Comparison of ENCODE assay signal across 8 cellular contexts in the genomic region with DNA sequence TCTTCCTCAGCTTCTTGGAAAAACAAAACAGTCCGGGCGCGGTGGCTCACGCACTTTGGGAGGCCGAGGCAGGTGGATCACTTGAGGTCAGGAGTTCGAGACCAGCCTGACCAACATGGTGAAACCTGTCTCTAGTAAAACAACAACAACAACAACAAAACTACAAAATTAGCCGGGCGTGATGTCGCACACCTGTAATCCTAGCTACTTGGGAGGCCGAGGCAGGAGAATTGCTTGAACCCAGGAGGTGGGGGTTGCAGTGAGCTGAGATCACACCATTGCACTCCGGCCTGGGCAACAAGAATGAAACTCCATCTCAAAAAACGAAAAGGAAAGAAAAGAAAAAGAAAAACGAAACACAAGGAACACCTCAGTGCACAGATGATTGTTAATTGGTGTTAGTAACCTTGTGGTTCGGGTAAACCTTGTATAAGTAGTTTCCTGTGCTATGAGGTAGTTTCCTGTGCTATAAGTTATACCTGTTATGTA. TPM values are rescaled to one million over a fixed set of nuclear protein-coding genes. Genes with fewer than 3 reads are reported as not detected.
DNase-seq lines count a peak whose midpoint lies in the region; ATAC-seq, FAIRE-seq and TF ChIP-seq lines count a peak whose summit lies in the region.
"Not testable (repeated sequence)": the region's sequence is repeated elsewhere in the genome, so short reads cannot be mapped to it uniquely, and the experiment has no call there.

No MANE protein-coding gene starts in this region.

- peak overlapping the region; percentile 83 for H3K4me2 ChIP-seq in GM23338
- H3K4me2 ChIP-seq in astrocyte (ENCODE audit: low read length) = peak overlapping the region; percentile 93
- peak overlapping the region; percentile 79 for H3K4me2 ChIP-seq in hepatocyte

- H3F3A ChIP-seq in GM23338 (replicated peaks; ENCODE audit: low read depth) = not testable (repeated sequence)

- H4K20me1 ChIP-seq in GM23338 (replicated peaks; ENCODE audit: insufficient read depth); astrocyte (ENCODE audit: insufficient read depth, low read length); hepatocyte (ENCODE audit: insufficient read depth, poor library complexity, severe bottlenecking): not testable (repeated sequence)

- H3K27me3 Mint-ChIP-seq in GM23338 (ENCODE audit: insufficient read depth, low read depth, poor library complexity); T-cell; astrocyte (ENCODE audit: low read depth, unreplicated experiment): not testable (repeated sequence)

- not testable (repeated sequence) for H3K27ac ChIP-seq in GM23338 (ENCODE audit: low read depth); astrocyte (ENCODE audit: low read depth, low read length); hepatocyte; psoas muscle

- intact Hi-C loops in psoas muscle (cut with DNase I) = loop anchor here in 1 of 2 donors (2.0 to 5.0 kb wide), 2 partner anchors 135 to 171 kb away; a partner anchor contains a TSS

- H3K27me3 ChIP-seq in GM23338 (ENCODE audit: insufficient read depth) = peaks cover 11% of the 10 kb centered on the region; the same call in 1 of the 2 replicates
- not testable (repeated sequence) for H3K27me3 ChIP-seq in astrocyte (ENCODE audit: insufficient read depth, low read length); hepatocyte; psoas muscle (ENCODE audit: insufficient read depth in 3 of 3, low read length in 2 of 3)

- DNase-seq in AG10803 (ENCODE audit: low read depth); GM23338 (ENCODE audit: low spot score); astrocyte (ENCODE audit: low read depth); hepatocyte (ENCODE audit: low spot score); psoas muscle: not testable (repeated sequence)
- peak in 6 of 34 experiments; percentile 3 to 23 (median 12) for DNase-seq in T-cell

- H3K36me3 Mint-ChIP-seq in GM23338 (ENCODE audit: low read depth); astrocyte (ENCODE audit: low read depth, unreplicated experiment): not testable (repeated sequence)
- H3K36me3 Mint-ChIP-seq in T-cell = peaks cover 33% of the 10 kb centered on the region

- not testable (repeated sequence) for TF ChIP-seq CTCF in AG10803 (conservative IDR thresholded peaks at IDR 0.05; ENCODE audit: low read length); GM23338 (conservative IDR thresholded peaks at IDR 0.05; ENCODE audit: low read depth in 2 of 2); astrocyte (IDR thresholded peaks at IDR 0.05; ENCODE audit: insufficient read depth, low read depth, low read length); hepatocyte (IDR thresholded peaks at IDR 0.05; ENCODE audit: poor library complexity); psoas muscle (IDR thresholded peaks at IDR 0.05)

- not testable (repeated sequence) for FAIRE-seq in astrocyte (lab: Jason Lieb, UNC)

- H3K79me2 ChIP-seq in GM23338 (replicated peaks; ENCODE audit: insufficient read depth) = peaks cover 12% of the 10 kb centered on the region; the same call in 1 of the 2 replicates
- H3K79me2 ChIP-seq in astrocyte (ENCODE audit: insufficient read depth, low read length); hepatocyte: not testable (repeated sequence)

- not testable (repeated sequence) for H3K9me3 ChIP-seq in astrocyte (ENCODE audit: insufficient read depth, low read depth, low read length); hepatocyte (ENCODE audit: low read depth); psoas muscle

- H3K36me3 ChIP-seq in GM23338 (ENCODE audit: insufficient read depth) = peaks cover 12% of the 10 kb centered on the region; the same call in 1 of the 2 replicates
- not testable (repeated sequence) for H3K36me3 ChIP-seq in astrocyte (ENCODE audit: insufficient read depth, low read length); hepatocyte (replicated peaks; ENCODE audit: insufficient read depth, low read depth); psoas muscle (ENCODE audit: insufficient read depth in 1 of 2, low read depth in 1 of 2)

- 95% methylated on average over 14 of the region's 14 CpGs for WGBS in hepatocyte (ENCODE audit: low lambda C conversion rate, missing lambda C conversion rate)
- WGBS in psoas muscle, 3 donors = 83 to 85% (median 83%) methylated on average over 14 of the region's 14 CpGs

- H3K4me1 Mint-ChIP-seq in GM23338 = peaks cover 14% of the 10 kb centered on the region; the same call in 2 of the 3 replicates
- peaks cover 50 to 76% (median 51%) of the 10 kb centered on the region in 3 donors for H3K4me1 Mint-ChIP-seq in T-cell
- not testable (repeated sequence) for H3K4me1 Mint-ChIP-seq in astrocyte (ENCODE audit: low read depth, unreplicated experiment)

- H3K4me3 Mint-ChIP-seq in GM23338 (peak overlapping the region; percentile 99), T-cell (peak overlapping the region; percentile 99), astrocyte (ENCODE audit: unreplicated experiment) (peak overlapping the region; percentile 99)

- CTCF ChIA-PET in T-cell (lab: Charles Lee) = interaction anchor here (0.6 to 3.9 kb wide), 11 partner anchors 15 to 1873 kb away, joined by 4 to 22 read pairs (median 6); no protein-coding TSS in a partner anchor

- H3K9me2 ChIP-seq in GM23338 (ENCODE audit: insufficient read depth); hepatocyte (replicated peaks; ENCODE audit: insufficient read depth): not testable (repeated sequence)

- POLR2A ChIA-PET in T-cell (lab: Charles Lee) = interaction anchor here (0.6 to 1.5 kb wide), 15 partner anchors 10 to 984 kb away, joined by 3 to 18 read pairs (median 5); no protein-coding TSS in a partner anchor

- H3K27ac Mint-ChIP-seq in GM23338 = peak overlapping the region; percentile 54; the same call in 1 of the 2 replicates
- H3K27ac Mint-ChIP-seq in T-cell = peak overlapping the region; percentile 96 to 99
- H3K27ac Mint-ChIP-seq in astrocyte (ENCODE audit: unreplicated experiment) = peak overlapping the region; percentile 16

- H3K4me3 ChIP-seq in AG10803 (ENCODE audit: low read length) = peak overlapping the region; percentile 96
- H3K4me3 ChIP-seq in GM23338 = peak overlapping the region; percentile 77
- H3K4me3 ChIP-seq in astrocyte (ENCODE audit: insufficient read depth, low read depth, low read length) = not testable (repeated sequence)
- peak overlapping the region; percentile 24 for H3K4me3 ChIP-seq in hepatocyte
- peak overlapping the region; percentile 70 for H3K4me3 ChIP-seq in psoas muscle

- H3K9me3 Mint-ChIP-seq in GM23338; T-cell; astrocyte (ENCODE audit: unreplicated experiment): not testable (repeated sequence)

- H3K4me1 ChIP-seq in GM23338 (ENCODE audit: insufficient read depth) (peaks cover 12% of the 10 kb centered on the region), psoas muscle (peaks cover 15% of the 10 kb centered on the region)
- not testable (repeated sequence) for H3K4me1 ChIP-seq in astrocyte (ENCODE audit: insufficient read depth, low read length); hepatocyte (ENCODE audit: insufficient read depth)

- not testable (repeated sequence) for H3K9ac ChIP-seq in astrocyte (ENCODE audit: low read length)

- not testable (repeated sequence) for H2AFZ ChIP-seq in GM23338; astrocyte (ENCODE audit: low read depth, low read length)
- H2AFZ ChIP-seq in hepatocyte = peak overlapping the region; percentile 81

- peak; percentile 66 for ATAC-seq in GM18870 (IDR thresholded peaks at IDR 0.05; ENCODE audit: unreplicated experiment)
- ATAC-seq in GM23338, psoas muscle: not testable (repeated sequence)
- peak; percentile 41 for ATAC-seq in HG03457 (IDR thresholded peaks at IDR 0.05; ENCODE audit: unreplicated experiment)
- peak; percentile 39 to 69 (median 54) for ATAC-seq in T-cell (replicated peaks in 1 of 4)

RNA-seq across cellular contexts. Expression of a gene that starts 1.1 kb away (rescaled TPM):
- total RNA-seq in GM23338 (2014; rRNA removed; shearing (Covaris generic)) = 11.9 and 18.2 TPM in 2 replicates
- 2.7 and 3.1 TPM in 2 replicates for polyA plus RNA-seq in GM23338 (2016; fragmentation: Nextera tagmentation; extraction: Ambion mirVana)
- total RNA-seq in T-cell = 10 to 100 TPM; 38.6 to 66.4 (median 45.7) TPM
- total RNA-seq in astrocyte = 4.1 and 4.5 TPM in 2 replicates
- total RNA-seq in hepatocyte = 4.6 and 5.8 TPM in 2 replicates
- polyA plus RNA-seq in hepatocyte = 1.5 and 2.3 TPM in 2 replicates
- 1 to 10 TPM in 3 of 4 donors, under 1 TPM in 1; 0.60 to 1.9 (median 1.5) TPM for total RNA-seq in psoas muscle
- polyA plus RNA-seq in psoas muscle = under 1 TPM; 0.25 to 0.90 (median 0.55) TPM

Comparison
In these comparisons a context has a peak if more than half of its experiments do, and no peak if none do; other contexts are left out.
1. H3K27ac Mint-ChIP-seq: peak in every context shown above with its lines; median percentile 98 in T-cell; 54 in GM23338; 16 in astrocyte.